ENCODE assay signal across 12 cellular contexts in genomic region chr11:73343076-73343833, GRCh38. TPM values are rescaled to one million over a fixed set of nuclear protein-coding genes. Genes with fewer than 3 reads are reported as not detected.
DNase-seq lines count a peak whose midpoint lies in the region; ATAC-seq and TF ChIP-seq lines count a peak whose summit lies in the region.
"Had no signal": no experiment of that assay in that cellular context is flagged by ENCODE, and none has a peak within 500 bp of the region (broad histone marks: within the 10 kb centered on the region; RNA-seq: fewer than 3 reads in every experiment).

No MANE protein-coding gene starts in this region.

- no peaks in the 10 kb centered on the region for H3K9me3 Mint-ChIP-seq in activated T-cell treated with anti-CD3 and anti-CD28 coated beads, Interleukin-2, amount 50 U/mL, for 4 hours

- no peak overlapping the region for H3K4me3 ChIP-seq in SJCRH30
- peak overlapping the region; percentile 15 for H3K4me3 ChIP-seq in right cardiac atrium (ENCODE audit: low read length)
- H3K4me3 ChIP-seq in retinal pigment epithelial cell (ENCODE audit: low read length), result peak overlapping the region; percentile 31
- H3K4me3 ChIP-seq: BLaER1 had no signal

- H3K4me1 Mint-ChIP-seq in activated T-cell treated with anti-CD3 and anti-CD28 coated beads, Interleukin-2, amount 50 U/mL, for 4 hours (ENCODE audit: low read depth), result no peaks in the 10 kb centered on the region

- H3K4me3 Mint-ChIP-seq in activated T-cell treated with anti-CD3 and anti-CD28 coated beads, Interleukin-2, amount 50 U/mL, for 4 hours, result no peak overlapping the region

- peak in 1 of 2 experiments; percentile 25 for DNase-seq in SJCRH30
- peak in 1 of 3 donors; percentile 73 for DNase-seq in right cardiac atrium
- no peak for DNase-seq in retinal pigment epithelial cell (ENCODE audit: low read depth)
- DNase-seq in DMS 273 treated with DMSO at 0.1 percent for 48 hours (lab: John Stamatoyannopoulos, UW), result no peak
- no peak for DNase-seq in NCI-H226
- no peak for DNase-seq in activated T-cell treated with anti-CD3 and anti-CD28 coated beads, Interleukin-2, amount 50 U/mL, for 4 hours
- DNase-seq: left cardiac atrium had no signal

- H3K36me3 ChIP-seq in ES-I3 (ENCODE audit: insufficient read depth, low read length), result no peaks in the 10 kb centered on the region
- H3K36me3 ChIP-seq in SJCRH30, result no peaks in the 10 kb centered on the region

- H3K9ac ChIP-seq in ES-I3 (ENCODE audit: low read depth, low read length), result peak overlapping the region; percentile 11; the same call in 1 of the 2 replicates
- H3K9ac ChIP-seq: BLaER1, GM23248 had no signal

- no peak for TF ChIP-seq CTCF in retinal pigment epithelial cell (conservative IDR thresholded peaks at IDR 0.05; ENCODE audit: low read depth, low read length)

- H3K27me3 Mint-ChIP-seq in activated T-cell treated with anti-CD3 and anti-CD28 coated beads, Interleukin-2, amount 50 U/mL, for 4 hours (ENCODE audit: low read depth), result peaks cover 2% of the 10 kb centered on the region

- WGBS in right cardiac atrium, result 40% methylated on average over 39 of the region's 39 CpGs

- no peaks in the 10 kb centered on the region for H3K36me3 Mint-ChIP-seq in activated T-cell treated with anti-CD3 and anti-CD28 coated beads, Interleukin-2, amount 50 U/mL, for 4 hours (ENCODE audit: insufficient read depth)

- H3K27ac ChIP-seq in SJCRH30 (peak overlapping the region; percentile 50), right cardiac atrium (ENCODE audit: low read length) (no peak overlapping the region)
- H3K27ac ChIP-seq: BLaER1, GM23248 had no signal

- H3K9me3 ChIP-seq in ES-I3 (ENCODE audit: control insufficient read depth, insufficient read depth, low read length), result no peaks in the 10 kb centered on the region
- H3K9me3 ChIP-seq in SJCRH30 (replicated peaks), result no peaks in the 10 kb centered on the region
- H3K9me3 ChIP-seq in right cardiac atrium (ENCODE audit: control insufficient read depth, low read length), result no peaks in the 10 kb centered on the region
- H3K9me3 ChIP-seq: BLaER1 had no signal

- ATAC-seq in right cardiac atrium, result no peak
- no peak for ATAC-seq in GM19328 (IDR thresholded peaks at IDR 0.05; ENCODE audit: unreplicated experiment)
- no peak for ATAC-seq in activated T-cell treated with anti-CD3 and anti-CD28 coated beads, Interleukin-2, amount 50 U/mL, for 4 hours
- ATAC-seq: activated CD4-positive, CD25-positive, alpha-beta regulatory T cell treated with anti-CD3 and anti-CD28 coated beads, Interleukin-2, amount 50 U/mL, for 24 hours had no signal

- peaks cover 9% of the 10 kb centered on the region for H3K4me1 ChIP-seq in ES-I3 (ENCODE audit: insufficient read depth, low read length)
- H3K4me1 ChIP-seq in SJCRH30, result peaks cover 12% of the 10 kb centered on the region; the same call in 1 of the 2 replicates
- no peaks in the 10 kb centered on the region for H3K4me1 ChIP-seq in right cardiac atrium (ENCODE audit: control insufficient read depth, insufficient read depth, low read length)

- intact Hi-C loops in right cardiac atrium (cut with DNase I), result no loop called here

- H3K27me3 ChIP-seq in SJCRH30 (no peaks in the 10 kb centered on the region), right cardiac atrium (ENCODE audit: control insufficient read depth, insufficient read depth) (no peaks in the 10 kb centered on the region)
- H3K27me3 ChIP-seq: BLaER1 had no signal

RNA-seq across cellular contexts. Expression of gene RELT, which starts 32.9 kb away (rescaled TPM):
- 8.7 and 10.1 TPM in 2 replicates for total RNA-seq in SJCRH30 (2014; rRNA removed; shearing (Covaris generic))
- 10 to 100 TPM in 1 of 4 donors, 1 to 10 TPM in 3; 3.9 to 11.2 (median 7.0) TPM for total RNA-seq in right cardiac atrium
- 4.1 TPM for polyA plus RNA-seq in right cardiac atrium
- total RNA-seq in activated T-cell treated with anti-CD3 and anti-CD28 coated beads, Interleukin-2, amount 50 U/mL, for 4 hours, result 10 to 100 TPM; 31.3 to 36.6 (median 32.5) TPM

RNA-seq across cellular contexts. Expression of gene ARHGEF17, which starts 35.2 kb away (rescaled TPM):
- 7.8 and 12.0 TPM in 2 replicates for total RNA-seq in SJCRH30 (2014; rRNA removed; shearing (Covaris generic))
- 10 to 100 TPM; 47.6 to 53.8 (median 49.3) TPM for total RNA-seq in right cardiac atrium
- polyA plus RNA-seq in right cardiac atrium, result 34.0 TPM
- under 1 TPM; 0.13 to 0.27 (median 0.13) TPM for total RNA-seq in activated T-cell treated with anti-CD3 and anti-CD28 coated beads, Interleukin-2, amount 50 U/mL, for 4 hours
